9 cellular contexts compared by ENCODE assay signal in genomic region chr1:108814343-108815125, GRCh38. TPM values are rescaled to one million over a fixed set of nuclear protein-coding genes. Genes with fewer than 3 reads are reported as not detected.
DNase-seq lines count a peak whose midpoint lies in the region; ATAC-seq and TF ChIP-seq lines count a peak whose summit lies in the region.
"Had no signal": no experiment of that assay in that cellular context is flagged by ENCODE, and none has a peak within 500 bp of the region (broad histone marks: within the 10 kb centered on the region; RNA-seq: fewer than 3 reads in every experiment).

No MANE protein-coding gene starts in this region.

- H3K27ac Mint-ChIP-seq in brain = peak overlapping the region; percentile 96 to 100 (median 99)

- POLR2A ChIA-PET in HEK293T (lab: Yijun Ruan, JAX) = no interaction called here

- H3K9me3 Mint-ChIP-seq in brain = peaks cover 0 to 2% (median 0%) of the 10 kb centered on the region in 5 experiments

- TF ChIP-seq CTCF in brain (conservative IDR thresholded peaks at IDR 0.05) (no peak), left lung (IDR thresholded peaks at IDR 0.05) (no peak)

- H3K4me3 ChIP-seq in left lung = no peak overlapping the region
- no peak overlapping the region for H3K4me3 ChIP-seq in subcutaneous abdominal adipose tissue (ENCODE audit: low read depth in 1 of 5, low read length in 5 of 5)

- CTCF ChIA-PET in HEK293T (lab: Yijun Ruan, JAX) = no interaction called here

- H3K9ac ChIP-seq in subcutaneous abdominal adipose tissue (ENCODE audit: low read length in 5 of 5) = no peak overlapping the region

- H3K36me3 ChIP-seq in left lung (peaks cover 0 to 21% of the 10 kb centered on the region in 2 donors), subcutaneous abdominal adipose tissue (ENCODE audit: control insufficient read depth in 5 of 5, insufficient read depth in 5 of 5, low read length in 5 of 5) (peaks cover 0 to 13% (median 9%) of the 10 kb centered on the region in 5 donors)

- H3K4me3 Mint-ChIP-seq in brain = peak overlapping the region in 4 of 5 experiments; percentile 9 to 67 (median 42)

- no peaks in the 10 kb centered on the region for H3K27me3 ChIP-seq in left lung
- H3K27me3 ChIP-seq in subcutaneous abdominal adipose tissue (ENCODE audit: control insufficient read depth in 5 of 5, insufficient read depth in 4 of 5, low read length in 5 of 5) = peaks cover 0 to 6% (median 0%) of the 10 kb centered on the region in 5 donors

- no peaks in the 10 kb centered on the region for H3K9me3 ChIP-seq in left lung
- H3K9me3 ChIP-seq in subcutaneous abdominal adipose tissue (ENCODE audit: control insufficient read depth in 5 of 5, low read length in 5 of 5) = no peaks in the 10 kb centered on the region

- no peaks in the 10 kb centered on the region for H3K36me3 Mint-ChIP-seq in brain

- intact Hi-C loops in left lung (cut with DNase I) = no loop called here

- DNase-seq in HEK293T (ENCODE audit: extremely low spot score) (no peak), left lung (no peak), SIG-M5 treated with dmso at 0.1 percent for 504 hours (lab: John Stamatoyannopoulos, UW; ENCODE audit: unreplicated experiment) (no peak)
- DNase-seq in activated CD4-positive, alpha-beta T cell treated with anti-CD3 and anti-CD28 coated beads for 4 hours = no peak
- DNase-seq: DND-41 had no signal

- peaks cover 0 to 13% of the 10 kb centered on the region in 2 donors for H3K4me1 ChIP-seq in left lung
- H3K4me1 ChIP-seq in subcutaneous abdominal adipose tissue (ENCODE audit: control insufficient read depth in 5 of 5, insufficient read depth in 5 of 5, low read length in 5 of 5) = peaks cover 0 to 39% (median 28%) of the 10 kb centered on the region in 5 donors

- H3K27ac ChIP-seq in left lung (peak overlapping the region; percentile 81 to 84), subcutaneous abdominal adipose tissue (ENCODE audit: low read depth, low read length) (peak overlapping the region; percentile 45)

- peak; percentile 6 for ATAC-seq in left lung
- ATAC-seq in HG02759 (IDR thresholded peaks at IDR 0.05; ENCODE audit: unreplicated experiment) = no peak
- ATAC-seq in GM18519 (IDR thresholded peaks at IDR 0.05; ENCODE audit: low FRiP score, unreplicated experiment) = no peak

- H3K27me3 Mint-ChIP-seq in brain = no peaks in the 10 kb centered on the region

- peaks cover 53% of the 10 kb centered on the region for H3K4me1 Mint-ChIP-seq in brain

TF ChIP-seq in HEK293T, 16 proteins besides CTCF, POLR2A, EP300 and RAD21:
- TF ChIP-seq L3MBTL2 (conservative IDR thresholded peaks at IDR 0.05) = no peak
- no peak for TF ChIP-seq FOXA1 (IDR thresholded peaks at IDR 0.05)
- no peak for TF ChIP-seq ELF4 (IDR thresholded peaks at IDR 0.05)
- TF ChIP-seq SP1 (IDR thresholded peaks at IDR 0.05) = no peak
- TF ChIP-seq FOXK2 (IDR thresholded peaks at IDR 0.05) = no peak
- no peak for TF ChIP-seq FOXM1 (IDR thresholded peaks at IDR 0.05; ENCODE audit: borderline replicate concordance)
- TF ChIP-seq SUZ12 (IDR thresholded peaks at IDR 0.05) = no peak
- TF ChIP-seq HDGF (IDR thresholded peaks at IDR 0.05; ENCODE audit: borderline replicate concordance) = no peak
- TF ChIP-seq CTBP1 (IDR thresholded peaks at IDR 0.05; ENCODE audit: borderline replicate concordance) = no peak
- TF ChIP-seq ARNT (IDR thresholded peaks at IDR 0.05) = no peak
- TF ChIP-seq BHLHE40 (IDR thresholded peaks at IDR 0.05; ENCODE audit: borderline replicate concordance) = no peak
- peak; percentile 91 for TF ChIP-seq PKNOX1 (IDR thresholded peaks at IDR 0.05)
- no peak for TF ChIP-seq TARDBP (IDR thresholded peaks at IDR 0.05)
- TF ChIP-seq LEF1 (IDR thresholded peaks at IDR 0.05; ENCODE audit: borderline replicate concordance) = no peak
- peak; percentile 39; the same call in 1 of the 2 replicates for TF ChIP-seq ZNF384 (IDR thresholded peaks at IDR 0.05)
- TF ChIP-seq NFRKB (IDR thresholded peaks at IDR 0.05) = no peak

RNA-seq across cellular contexts. Expression of gene AKNAD1, which starts 42.4 kb away (rescaled TPM):
- not detected for polyA plus RNA-seq in brain (ENCODE audit: insufficient read depth, low read depth, low replicate concordance)
- not detected for total RNA-seq in left lung
